ENCODE assay signal across 8 cellular contexts in genomic region chr19:1073956-1074511, GRCh38. TPM values are rescaled to one million over a fixed set of nuclear protein-coding genes. Genes with fewer than 3 reads are reported as not detected.
DNase-seq lines count a peak whose midpoint lies in the region; TF ChIP-seq lines count a peak whose summit lies in the region.

No MANE protein-coding gene starts in this region.

- H3K27me3 ChIP-seq in Peyer's patch: peaks cover 0 to 16% of the 10 kb centered on the region in 2 donors
- peaks cover 22% of the 10 kb centered on the region for H3K27me3 ChIP-seq in colonic mucosa
- H3K27me3 ChIP-seq in stomach: peaks cover 0 to 36% (median 10%) of the 10 kb centered on the region in 3 donors

- H3K4me3 ChIP-seq in Peyer's patch: peak overlapping the region in 3 of 4 donors; percentile 40 to 45 (median 42)
- no peak overlapping the region for H3K4me3 ChIP-seq in colonic mucosa
- peak overlapping the region in 3 of 4 donors; percentile 5 to 37 (median 25) for H3K4me3 ChIP-seq in stomach

- H3K9me3 ChIP-seq in Peyer's patch: no peaks in the 10 kb centered on the region
- H3K9me3 ChIP-seq in colonic mucosa: no peaks in the 10 kb centered on the region
- H3K9me3 ChIP-seq in stomach: no peaks in the 10 kb centered on the region

- H3K9ac ChIP-seq in colonic mucosa (ENCODE audit: low read depth in 2 of 2, low read length in 2 of 2): peak overlapping the region in 1 of 2 donors; percentile 12

- H3K4me1 ChIP-seq in Peyer's patch (peaks cover 0 to 70% (median 46%) of the 10 kb centered on the region in 4 donors), colonic mucosa (peaks cover 9% of the 10 kb centered on the region), stomach (peaks cover 22 to 85% (median 64%) of the 10 kb centered on the region in 4 donors)

- no peak for TF ChIP-seq EP300 in stomach (IDR thresholded peaks at IDR 0.05)

- intact Hi-C loops in colonic mucosa (cut with DNase I) (no loop called here), stomach (cut with DNase I; ENCODE audit: low total_unique reads) (no loop called here)

- peaks cover 78% of the 10 kb centered on the region for H3K36me3 Mint-ChIP-seq in activated T-cell treated with anti-CD3 and anti-CD28 coated beads, Interleukin-2, amount 50 U/mL, for 24 hours (ENCODE audit: low read depth)

- H3K27me3 Mint-ChIP-seq in activated T-cell treated with anti-CD3 and anti-CD28 coated beads, Interleukin-2, amount 50 U/mL, for 24 hours: no peaks in the 10 kb centered on the region

- no peaks in the 10 kb centered on the region for H3K36me3 ChIP-seq in Peyer's patch
- no peaks in the 10 kb centered on the region for H3K36me3 ChIP-seq in colonic mucosa
- H3K36me3 ChIP-seq in stomach: peaks cover 0 to 23% (median 0%) of the 10 kb centered on the region in 4 donors

- H3K4me3 Mint-ChIP-seq in activated T-cell treated with anti-CD3 and anti-CD28 coated beads, Interleukin-2, amount 50 U/mL, for 24 hours: peak overlapping the region; percentile 62

- H3K27ac ChIP-seq in Peyer's patch (peak overlapping the region; percentile 44 to 90 (median 50)), colonic mucosa (peak overlapping the region; percentile 5), stomach (peak overlapping the region in 3 of 5 donors; percentile 5 to 73 (median 64))

- peaks cover 69% of the 10 kb centered on the region for H3K4me1 Mint-ChIP-seq in activated T-cell treated with anti-CD3 and anti-CD28 coated beads, Interleukin-2, amount 50 U/mL, for 24 hours (ENCODE audit: low read depth)

- H3K9me3 Mint-ChIP-seq in activated T-cell treated with anti-CD3 and anti-CD28 coated beads, Interleukin-2, amount 50 U/mL, for 24 hours: no peaks in the 10 kb centered on the region

- TF ChIP-seq POLR2A in Peyer's patch (IDR thresholded peaks at IDR 0.05): no peak
- TF ChIP-seq POLR2A in stomach (IDR thresholded peaks at IDR 0.05): no peak

- H3K27ac Mint-ChIP-seq in activated T-cell treated with anti-CD3 and anti-CD28 coated beads, Interleukin-2, amount 50 U/mL, for 24 hours: peak overlapping the region; percentile 79

- WGBS in stomach, 5 donors: 69 to 78% (median 75%) methylated on average over 20 to 27 of the region's 27 CpGs

- DNase-seq in activated T-cell treated with anti-CD3 and anti-CD28 coated beads, Interleukin-2, amount 50 U/mL, for 24 hours: peak; percentile 52
- DNase-seq in activated T-cell treated with anti-CD3 and anti-CD28 coated beads for 4 hours (no peak), Peyer's patch (no peak), colonic mucosa (no peak), stomach (no peak), NCI-H510A treated with DMSO at 0.1 percent for 48 hours (lab: John Stamatoyannopoulos, UW) (no peak), cerebellar cortex (ENCODE audit: low spot score) (no peak), NCI-H526 treated with DMSO at 0.1 percent for 48 hours (lab: John Stamatoyannopoulos, UW) (no peak)

- TF ChIP-seq CTCF in Peyer's patch (IDR thresholded peaks at IDR 0.05) (no peak), colonic mucosa (IDR thresholded peaks at IDR 0.05) (no peak), stomach (IDR thresholded peaks at IDR 0.05) (no peak)

RNA-seq across cellular contexts. Expression of gene ARHGAP45, which starts 7.1 kb away (rescaled TPM):
- total RNA-seq in Peyer's patch: 100 to 1,000 TPM in 2 of 4 donors, 10 to 100 TPM in 2; 82.6 to 187 (median 118) TPM
- 10 to 100 TPM; 27.4 to 37.9 TPM for total RNA-seq in colonic mucosa
- 100 to 1,000 TPM in 1 of 5 donors, 10 to 100 TPM in 4; 14.3 to 211 (median 22.3) TPM for total RNA-seq in stomach
- polyA plus RNA-seq in stomach: 10 to 100 TPM; 12.2 to 15.4 (median 14.0) TPM

RNA-seq across cellular contexts. Expression of gene POLR2E, which starts 21.1 kb away (rescaled TPM):
- total RNA-seq in Peyer's patch (100 to 1,000 TPM in 2 of 4 donors, 10 to 100 TPM in 2; 74.3 to 107 (median 96.9) TPM), colonic mucosa (100 to 1,000 TPM; 135 to 245 TPM), stomach (100 to 1,000 TPM in 1 of 5 donors, 10 to 100 TPM in 4; 24.5 to 361 (median 40.6) TPM)
- polyA plus RNA-seq in stomach: 100 to 1,000 TPM; 109 to 128 (median 123) TPM

RNA-seq across cellular contexts. Expression of gene GPX4, which starts 29.8 kb away (rescaled TPM):
- total RNA-seq in Peyer's patch (100 to 1,000 TPM; 258 to 493 (median 326) TPM), colonic mucosa (100 to 1,000 TPM; 187 to 189 TPM), stomach (100 to 1,000 TPM in 4 of 5 donors, 10 to 100 TPM in 1; 90.0 to 710 (median 158) TPM)
- polyA plus RNA-seq in stomach: 100 to 1,000 TPM; 433 to 532 (median 509) TPM

RNA-seq across cellular contexts. Expression of gene ABCA7, which starts 34.1 kb away (rescaled TPM):
- total RNA-seq in Peyer's patch (100 to 1,000 TPM in 1 of 4 donors, 10 to 100 TPM in 3; 30.1 to 162 (median 72.1) TPM), colonic mucosa (10 to 100 TPM; 23.9 to 31.6 TPM), stomach (100 to 1,000 TPM in 1 of 5 donors, 10 to 100 TPM in 3, 1 to 10 TPM in 1; 5.1 to 144 (median 38.8) TPM)
- 10 to 100 TPM; 14.2 to 31.6 (median 22.0) TPM for polyA plus RNA-seq in stomach

RNA-seq across cellular contexts. Expression of gene CNN2, which starts 47.6 kb away (rescaled TPM):
- 10 to 100 TPM; 20.6 to 47.0 (median 22.6) TPM for total RNA-seq in Peyer's patch
- total RNA-seq in colonic mucosa: 100 to 1,000 TPM; 108 to 132 TPM
- total RNA-seq in stomach: 10 to 100 TPM in 4 of 5 donors, 1 to 10 TPM in 1; 7.0 to 98.5 (median 56.4) TPM
- 10 to 100 TPM; 85.1 to 93.9 (median 91.8) TPM for polyA plus RNA-seq in stomach

Comparison
In these comparisons a context has a peak if more than half of its experiments do, and no peak if none do; other contexts are left out.
1. H3K27ac ChIP-seq: peak in every context shown above with its lines; median percentile 64 in stomach; 50 in Peyer's patch; 5 in colonic mucosa.